24 cellular contexts compared by ENCODE assay signal in genomic region chr20:55173601-55174000, GRCh38.
DNase-seq lines count a peak whose midpoint lies in the region; ATAC-seq, FAIRE-seq and TF ChIP-seq lines count a peak whose summit lies in the region.
"Had no signal": no experiment of that assay in that cellular context is flagged by ENCODE, and none has a peak within 500 bp of the region (broad histone marks: within the 10 kb centered on the region; RNA-seq: fewer than 3 reads in every experiment).

No MANE protein-coding gene starts in this region.

- H3K9ac ChIP-seq in adipocyte (ENCODE audit: low read length): peak overlapping the region; percentile 48
- H3K9ac ChIP-seq: BLaER1 had no signal

- no peaks in the 10 kb centered on the region for H3K27me3 ChIP-seq in adipocyte (replicated peaks; ENCODE audit: control insufficient read depth, insufficient read depth, low read length)
- H3K27me3 ChIP-seq: BLaER1 had no signal

- H3K4me3 ChIP-seq in adipocyte (ENCODE audit: low read length): no peak overlapping the region
- no peak overlapping the region for H3K4me3 ChIP-seq in mucosa of descending colon
- H3K4me3 ChIP-seq: BLaER1, K562, PC-9 had no signal

- no peak for TF ChIP-seq POLR2A in GM12892 (IDR thresholded peaks at IDR 0.05; ENCODE audit: low read depth, low read length)

- TF ChIP-seq CTCF in mucosa of descending colon (IDR thresholded peaks at IDR 0.05): no peak

- H3K36me3 ChIP-seq in adipocyte (ENCODE audit: control insufficient read depth, insufficient read depth, low read length, severe bottlenecking) (no peaks in the 10 kb centered on the region), mucosa of descending colon (ENCODE audit: low read depth) (no peaks in the 10 kb centered on the region)
- H3K36me3 ChIP-seq: BLaER1 had no signal

- peaks cover 25% of the 10 kb centered on the region for H3K4me1 ChIP-seq in adipocyte (ENCODE audit: control insufficient read depth, insufficient read depth, low read length)
- H3K4me1 ChIP-seq in mucosa of descending colon (ENCODE audit: low read depth): no peaks in the 10 kb centered on the region
- H3K4me1 ChIP-seq: BLaER1 had no signal

- H3K9me3 ChIP-seq in adipocyte (ENCODE audit: control insufficient read depth, low read length): no peaks in the 10 kb centered on the region
- no peaks in the 10 kb centered on the region for H3K9me3 ChIP-seq in mucosa of descending colon
- H3K9me3 ChIP-seq: BLaER1 had no signal

- intact Hi-C loops in Right ventricle myocardium superior (cut with DNase I) (no loop called here), Right ventricle myocardium inferior (cut with DNase I) (loop anchor here (5.0 kb wide), 1 partner anchor 79 kb away; no protein-coding TSS in a partner anchor), mucosa of descending colon (cut with DNase I, micrococcal nuclease) (no loop called here)

- FAIRE-seq in urothelium cell line (lab: Jason Lieb, UNC): peak; percentile 79
- no peak for FAIRE-seq in GM12892 (lab: Jason Lieb, UNC)
- FAIRE-seq: K562 had no signal

- no peak for DNase-seq in Right ventricle myocardium superior
- no peak for DNase-seq in Right ventricle myocardium inferior (ENCODE audit: missing footprints)
- no peak for DNase-seq in adipocyte (ENCODE audit: low read depth)
- no peak for DNase-seq in mucosa of descending colon
- no peak for DNase-seq in urothelium cell line (ENCODE audit: low spot score)
- no peak for DNase-seq in activated CD8-positive, alpha-beta memory T cell treated with anti-CD3 and anti-CD28 coated beads, Interleukin-2, amount 50 U/mL, for 48 hours
- DNase-seq in stimulated activated naive CD4-positive, alpha-beta T cell treated with Interleukin-2 at 50 U/mL for 16 hours (lab: John Stamatoyannopoulos, UW): no peak
- no peak for DNase-seq in GM12892 (ENCODE audit: insufficient read length)
- DNase-seq: ACHN; CD4-positive, alpha-beta T cell; COR-L47; DMS79; H9; HFFc6; NCI-H1092 treated with DMSO at 0.1 percent for 48 hours; NCI-H2029; NCI-H2227 treated with DMSO at 0.1 percent for 48 hours; NCI-H510A treated with DMSO at 0.1 percent for 48 hours; NCI-H748 treated with DMSO at 0.1 percent for 48 hours; PC-9; RPMI8226; SIG-M5 had no signal

- ATAC-seq in Right ventricle myocardium superior (ENCODE audit: poor library complexity) (peak; percentile 55), Right ventricle myocardium inferior (no peak), mucosa of descending colon (peak; percentile 31)
- ATAC-seq: K562 had no signal
